In the genomic region with DNA sequence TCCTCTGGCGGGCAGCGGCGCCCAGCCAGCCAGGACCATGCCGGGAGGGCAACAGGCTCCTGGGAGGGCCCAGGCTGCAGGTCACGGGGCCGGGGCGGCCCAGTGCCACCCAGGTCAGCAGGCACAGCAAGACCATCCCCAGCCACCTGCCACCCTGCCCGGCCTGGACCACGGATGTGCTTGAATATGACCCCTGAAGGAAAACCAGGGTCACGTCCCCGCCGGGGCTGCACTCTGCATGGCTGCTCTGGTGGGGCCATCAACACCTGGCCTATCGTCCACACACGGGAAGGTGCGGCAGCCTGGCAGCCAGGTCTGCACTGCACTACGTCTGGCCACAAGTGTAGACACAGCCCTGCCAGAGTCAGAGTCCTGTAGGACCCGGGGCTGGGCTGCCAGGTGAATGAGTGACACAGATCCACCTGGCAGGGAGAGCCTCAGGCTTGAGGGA, we compare ENCODE assay signal across 18 cellular contexts. TPM values are rescaled to one million over a fixed set of nuclear protein-coding genes. Genes with fewer than 3 reads are reported as not detected.
DNase-seq lines count a peak whose midpoint lies in the region; ATAC-seq and TF ChIP-seq lines count a peak whose summit lies in the region.
"Had no signal": no experiment of that assay in that cellular context is flagged by ENCODE, and none has a peak within 500 bp of the region (broad histone marks: within the 10 kb centered on the region; RNA-seq: fewer than 3 reads in every experiment).

No MANE protein-coding gene starts in this region.

- H3K9ac ChIP-seq in stomach smooth muscle (ENCODE audit: low read length in 2 of 2) = no peak overlapping the region

- peak; percentile 58 for DNase-seq in activated effector memory CD4-positive, alpha-beta T cell treated with anti-CD3 and anti-CD28 coated beads, Interleukin-2, amount 50 U/mL, for 16 hours
- DNase-seq in activated effector memory CD4-positive, alpha-beta T cell treated with Interleukin-2 at 50 U/mL for 16 hours = no peak
- DNase-seq in ascending aorta (ENCODE audit: low spot score in 2 of 2) = peak; percentile 1 to 60
- peak; percentile 10 for DNase-seq in natural killer cell
- DNase-seq in immature natural killer cell = no peak
- DNase-seq in SHP77 treated with DMSO at 0.1 percent for 48 hours (lab: John Stamatoyannopoulos, UW) = no peak
- DNase-seq: activated CD4-positive, alpha-beta T cell treated with anti-CD3 and anti-CD28 coated beads, Interleukin-2, amount 10 ng/mL, durations not matched to agents 7 days and 5 days; CD4-positive, alpha-beta memory T cell; dermis blood vessel endothelial cell; DMS79 treated with DMSO at 0.1 percent for 48 hours; NCI-H2029 had no signal

- no peak overlapping the region for H3K4me3 Mint-ChIP-seq in natural killer cell
- H3K4me3 Mint-ChIP-seq in immature natural killer cell = no peak overlapping the region
- H3K4me3 Mint-ChIP-seq: activated CD4-positive, alpha-beta T cell treated with anti-CD3 and anti-CD28 coated beads, Interleukin-2, amount 10 ng/mL, durations not matched to agents 7 days and 5 days; activated T-helper 17 cell treated with anti-CD3 and anti-CD28 coated beads, Interleukin-2, amount 50 U/mL, for 72 hours; CD4-positive, alpha-beta memory T cell had no signal

- H3K36me3 Mint-ChIP-seq in natural killer cell (no peaks in the 10 kb centered on the region), immature natural killer cell (no peaks in the 10 kb centered on the region)
- H3K36me3 Mint-ChIP-seq: CD4-positive, alpha-beta memory T cell had no signal

- no peak overlapping the region for H3K27ac ChIP-seq in ascending aorta
- H3K27ac ChIP-seq in stomach smooth muscle (ENCODE audit: low read length) = peak overlapping the region; percentile 99
- H3K27ac ChIP-seq: neutrophil, SK-N-MC had no signal

- H3K27me3 ChIP-seq in ascending aorta = no peaks in the 10 kb centered on the region
- H3K27me3 ChIP-seq in stomach smooth muscle (ENCODE audit: control insufficient read depth in 1 of 2, insufficient read depth in 2 of 2, low read length in 2 of 2) = no peaks in the 10 kb centered on the region
- H3K27me3 ChIP-seq: esophagus muscularis mucosa had no signal

- no peak for TF ChIP-seq CTCF in ascending aorta (IDR thresholded peaks at IDR 0.05)
- no peak for TF ChIP-seq CTCF in natural killer cell (IDR thresholded peaks at IDR 0.05)

- H3K27me3 Mint-ChIP-seq in natural killer cell (ENCODE audit: low read depth in 2 of 2) (peaks cover 8 to 26% of the 10 kb centered on the region in 2 donors), immature natural killer cell (ENCODE audit: low read depth in 3 of 3) (peaks cover 2 to 9% (median 9%) of the 10 kb centered on the region in 3 donors)
- H3K27me3 Mint-ChIP-seq: activated T-helper 17 cell treated with anti-CD3 and anti-CD28 coated beads, Interleukin-2, amount 50 U/mL, for 72 hours had no signal

- H3K9me3 Mint-ChIP-seq in natural killer cell = no peaks in the 10 kb centered on the region
- H3K9me3 Mint-ChIP-seq in immature natural killer cell = no peaks in the 10 kb centered on the region

- H3K4me1 ChIP-seq in ascending aorta = peaks cover 0 to 4% of the 10 kb centered on the region in 2 donors
- H3K4me1 ChIP-seq in stomach smooth muscle (ENCODE audit: control insufficient read depth, insufficient read depth, low read length) = peaks cover 83% of the 10 kb centered on the region

- peaks cover under 1 to 4% of the 10 kb centered on the region in 2 donors for H3K4me1 Mint-ChIP-seq in natural killer cell
- peaks cover 7 to 9% of the 10 kb centered on the region in 2 donors for H3K4me1 Mint-ChIP-seq in immature natural killer cell

- H3K27ac Mint-ChIP-seq in natural killer cell (no peak overlapping the region), immature natural killer cell (no peak overlapping the region)
- H3K27ac Mint-ChIP-seq: activated CD4-positive, alpha-beta T cell treated with anti-CD3 and anti-CD28 coated beads, Interleukin-2, amount 10 ng/mL, durations not matched to agents 7 days and 5 days; activated T-helper 17 cell treated with anti-CD3 and anti-CD28 coated beads, Interleukin-2, amount 50 U/mL, for 72 hours; CD4-positive, alpha-beta memory T cell had no signal

- H3K36me3 ChIP-seq in ascending aorta (no peaks in the 10 kb centered on the region), stomach smooth muscle (ENCODE audit: control insufficient read depth in 2 of 2, insufficient read depth in 2 of 2, low read length in 2 of 2) (peaks cover 1 to 2% of the 10 kb centered on the region in 2 donors)
- H3K36me3 ChIP-seq: esophagus muscularis mucosa, neutrophil had no signal

- no peak for ATAC-seq in natural killer cell
- no peak for ATAC-seq in HG03108 (IDR thresholded peaks at IDR 0.05; ENCODE audit: unreplicated experiment)
- ATAC-seq: activated T-helper 17 cell treated with anti-CD3 and anti-CD28 coated beads, Interleukin-2, amount 50 U/mL, for 72 hours had no signal

- intact Hi-C loops in ascending aorta (cut with DNase I) (no loop called here), natural killer cell (cut with micrococcal nuclease) (no loop called here)

- no peaks in the 10 kb centered on the region for H3K9me3 ChIP-seq in ascending aorta
- H3K9me3 ChIP-seq in stomach smooth muscle (ENCODE audit: control insufficient read depth in 2 of 2, low read length in 2 of 2) = no peaks in the 10 kb centered on the region
- H3K9me3 ChIP-seq: esophagus muscularis mucosa, neutrophil had no signal

- H3K4me3 ChIP-seq in ascending aorta = no peak overlapping the region
- peak overlapping the region; percentile 26 to 47 for H3K4me3 ChIP-seq in stomach smooth muscle (ENCODE audit: low read length in 2 of 2)
- H3K4me3 ChIP-seq: SK-N-MC had no signal

RNA-seq across cellular contexts. Expression of a gene that starts 6.9 kb away (rescaled TPM):
- 0.96 TPM for total RNA-seq in ascending aorta
- total RNA-seq in natural killer cell = not detected
- polyA plus RNA-seq in immature natural killer cell = not detected
- total RNA-seq: A673 had no signal

Comparison
In these comparisons a context has a peak if more than half of its experiments do, and no peak if none do; other contexts are left out.
1. DNase-seq: peak in activated effector memory CD4-positive, alpha-beta T cell treated with anti-CD3 and anti-CD28 coated beads, Interleukin-2, amount 50 U/mL, for 16 hours (single experiment), ascending aorta (2 of 2) and natural killer cell (single experiment); none in activated effector memory CD4-positive, alpha-beta T cell treated with Interleukin-2 at 50 U/mL for 16 hours (single experiment), immature natural killer cell (0 of 3) and SHP77 treated with DMSO at 0.1 percent for 48 hours (single experiment).
2. H3K4me3 ChIP-seq: peak in stomach smooth muscle (2 of 2); none in ascending aorta (0 of 2).